ENCODE assay signal across 12 cellular contexts in genomic region chr7:47470567-47471357, GRCh38.
DNase-seq lines count a peak whose midpoint lies in the region; ATAC-seq, FAIRE-seq and TF ChIP-seq lines count a peak whose summit lies in the region.
"Had no signal": no experiment of that assay in that cellular context is flagged by ENCODE, and none has a peak within 500 bp of the region (broad histone marks: within the 10 kb centered on the region; RNA-seq: fewer than 3 reads in every experiment).

No MANE protein-coding gene starts in this region.

- ATAC-seq in HepG2 (peak; percentile 82), HG03354 (IDR thresholded peaks at IDR 0.05; ENCODE audit: poor library complexity, severe bottlenecking, unreplicated experiment) (no peak)
- no peak for ATAC-seq in activated T-cell treated with anti-CD3 and anti-CD28 coated beads, Interleukin-2, amount 50 U/mL, for 72 hours (replicated peaks in 1 of 2)

- H3K9me3 ChIP-seq in HepG2 (ENCODE audit: low read length), result no peaks in the 10 kb centered on the region
- H3K9me3 ChIP-seq in transverse colon, result no peaks in the 10 kb centered on the region

- H3K4me1 Mint-ChIP-seq in activated T-cell treated with anti-CD3 and anti-CD28 coated beads, Interleukin-2, amount 50 U/mL, for 72 hours (ENCODE audit: low read depth), result no peaks in the 10 kb centered on the region

- CTCF ChIA-PET in HepG2 (lab: Yijun Ruan, JAX; ENCODE audit: low intra/inter-chr PET ratio, low total read pairs), result no interaction called here

- no peaks in the 10 kb centered on the region for H3K9me3 Mint-ChIP-seq in activated T-cell treated with anti-CD3 and anti-CD28 coated beads, Interleukin-2, amount 50 U/mL, for 72 hours

- H4K20me1 ChIP-seq in HepG2 (ENCODE audit: insufficient read depth, low read length), result peaks cover 7% of the 10 kb centered on the region

- H3K9ac ChIP-seq in HepG2 (ENCODE audit: insufficient read depth, low read depth, low read length), result peak overlapping the region; percentile 55

- TF ChIP-seq EP300 in HepG2 (IDR thresholded peaks at IDR 0.05; ENCODE audit: low read depth in 2 of 2, low read length in 2 of 2) (peak; percentile 37 to 72; a peak in 3 of 4 replicates), HepG2 (CRISPR knock-in tag; IDR thresholded peaks at IDR 0.05; ENCODE audit: borderline replicate concordance) (peak; percentile 87), transverse colon (IDR thresholded peaks at IDR 0.05; ENCODE audit: low read depth) (no peak)

- H3K4me3 Mint-ChIP-seq in activated T-cell treated with anti-CD3 and anti-CD28 coated beads, Interleukin-2, amount 50 U/mL, for 72 hours, result no peak overlapping the region

- no peaks in the 10 kb centered on the region for H3K36me3 Mint-ChIP-seq in activated T-cell treated with anti-CD3 and anti-CD28 coated beads, Interleukin-2, amount 50 U/mL, for 72 hours (ENCODE audit: insufficient read depth in 2 of 2)

- in situ Hi-C loops in HepG2 (cut with HindIII; ENCODE audit: extremely low pct_ligation_motif_present, low pct_unique_long_range_greater_than_20kb), result no loop called here
- in situ Hi-C loops in transverse colon (cut with MboI; ENCODE audit: low pct_ligation_motif_present in 1 of 4, low pct_unique_long_range_greater_than_20kb in 1 of 4, low sequenced_read_pairs in 3 of 4), result loop anchor here in 1 of 4 donors (25.0 kb wide), 1 partner anchor 117 kb away; the partner anchor contains the start of gene TNS3

- H3K4me1 ChIP-seq in HepG2 (ENCODE audit: insufficient read depth, low read length) (peaks cover 98% of the 10 kb centered on the region), transverse colon (peaks cover 12 to 58% (median 31%) of the 10 kb centered on the region in 4 donors)

- intact Hi-C loops in HepG2 (cut with micrococcal nuclease; ENCODE audit: unreplicated experiment) (loop anchor here (1.0 to 10.0 kb wide), 5 partner anchors 25 to 314 kb away; no protein-coding TSS in a partner anchor), transverse colon (cut with DNase I; ENCODE audit: low total_unique reads) (no loop called here)

- DNase-seq in NCI-H1092 (lab: John Stamatoyannopoulos, UW) (peak; percentile 79), SHP77 (lab: John Stamatoyannopoulos, UW) (peak; percentile 30 to 69), HepG2 (ENCODE audit: low spot score) (peak; percentile 95), transverse colon (peak; percentile 56), NCI-H1694 (lab: John Stamatoyannopoulos, UW) (no peak), DMS 273 (lab: John Stamatoyannopoulos, UW; ENCODE audit: unreplicated experiment) (no peak)
- no peak for DNase-seq in activated T-cell treated with anti-CD3 and anti-CD28 coated beads, Interleukin-2, amount 50 U/mL, for 72 hours
- DNase-seq: activated T-cell treated with anti-CD3 and anti-CD28 coated beads for 4 hours; stimulated activated naive CD4-positive, alpha-beta T cell treated with Interleukin-2 at 50 U/mL for 16 hours had no signal

- H3K4me3 ChIP-seq in HepG2 (replicated peaks in 1 of 3; ENCODE audit: insufficient read depth in 1 of 3, low read depth in 2 of 3, low read length in 3 of 3) (peak overlapping the region; percentile 42 to 75 (median 51)), transverse colon (no peak overlapping the region)

- H3K36me3 ChIP-seq in HepG2 (replicated peaks in 1 of 2; ENCODE audit: control insufficient read depth in 1 of 2, insufficient read depth in 2 of 2, low read length in 2 of 2) (peaks cover 4 to 21% of the 10 kb centered on the region in 2 experiments; a peak in 3 of 5 replicates), transverse colon (no peaks in the 10 kb centered on the region)

- H3K4me2 ChIP-seq in HepG2 (ENCODE audit: low read depth, low read length), result peak overlapping the region; percentile 96

- POLR2A ChIA-PET in HepG2 (lab: Yijun Ruan, JAX), result interaction anchor here (0.8 to 2.1 kb wide), 21 partner anchors 10 to 1582 kb away, joined by 3 to 21 read pairs (median 4); no protein-coding TSS in a partner anchor

- FAIRE-seq in HepG2 (lab: Jason Lieb, UNC), result peak; percentile 98
- FAIRE-seq: colon, GM19239 had no signal

- TF ChIP-seq RAD21 in HepG2 (CRISPR knock-in tag; IDR thresholded peaks at IDR 0.05), result peak; percentile 17; the same call in 1 of the 2 replicates

- WGBS in HepG2 (ENCODE audit: low lambda C conversion rate), result 1% methylated on average over 12 of the region's 13 CpGs
- 46 to 62% methylated on average over 3 to 13 of the region's 13 CpGs for WGBS in transverse colon (ENCODE audit: low coverage in 1 of 2), 2 donors

- TSS peak; percentile 73 for BruUV-seq in HepG2 (replicated peaks; lab: Mats Ljungman, UMichigan)

- H3K27ac ChIP-seq in HepG2 (ENCODE audit: extremely low read length, insufficient read depth, low read length) (peak overlapping the region; percentile 82), transverse colon (peak overlapping the region; percentile 63 to 79 (median 70))

- no peak; a peak in 1 of 4 replicates for TF ChIP-seq POLR2A in HepG2 (IDR thresholded peaks at IDR 0.05; ENCODE audit: insufficient read depth in 1 of 2, low read depth in 2 of 2, low read length in 2 of 2)
- TF ChIP-seq POLR2A in transverse colon (IDR thresholded peaks at IDR 0.05), result no peak

- no peaks in the 10 kb centered on the region for H3K27me3 Mint-ChIP-seq in activated T-cell treated with anti-CD3 and anti-CD28 coated beads, Interleukin-2, amount 50 U/mL, for 72 hours (ENCODE audit: low read depth)

- no peak overlapping the region for H3K27ac Mint-ChIP-seq in activated T-cell treated with anti-CD3 and anti-CD28 coated beads, Interleukin-2, amount 50 U/mL, for 72 hours

- H3K27me3 ChIP-seq in HepG2 (ENCODE audit: control insufficient read depth in 1 of 2, insufficient read depth in 2 of 2, low read length in 2 of 2), result no peaks in the 10 kb centered on the region
- no peaks in the 10 kb centered on the region for H3K27me3 ChIP-seq in transverse colon

- H3K79me2 ChIP-seq in HepG2 (ENCODE audit: insufficient read depth, low read length), result peaks cover 75% of the 10 kb centered on the region

- TF ChIP-seq CTCF in HepG2 (CRISPR knock-in tag; IDR thresholded peaks at IDR 0.05) (no peak), transverse colon (IDR thresholded peaks at IDR 0.05) (no peak)

- no peak overlapping the region for H2AFZ ChIP-seq in HepG2 (ENCODE audit: low read length)

TF ChIP-seq in HepG2, 621 proteins besides CTCF, POLR2A, EP300 and RAD21 (continues in another document):
- TF ChIP-seq NBN (conservative IDR thresholded peaks at IDR 0.05), result no peak
- 0 out of 2 replicates have a peak, but pooled peaks have one; percentile 26 for TF ChIP-seq ZNF782 (CRISPR knock-in tag; IDR thresholded peaks at IDR 0.05; ENCODE audit: borderline replicate concordance)
- TF ChIP-seq ZNF740 (CRISPR knock-in tag; IDR thresholded peaks at IDR 0.05), result peak; percentile 65; the same call in 1 of the 2 replicates
- TF ChIP-seq ZNF761 (CRISPR knock-in tag; conservative IDR thresholded peaks at IDR 0.05), result peak; percentile 57; the same call in 1 of the 2 replicates
- no peak for TF ChIP-seq HHEX (CRISPR knock-in tag; IDR thresholded peaks at IDR 0.05)
- TF ChIP-seq KLF16 (CRISPR knock-in tag; IDR thresholded peaks at IDR 0.05), result peak in 1 of 2 experiments; percentile 73; a peak in 2 of 4 replicates
- TF ChIP-seq ZSCAN9 (CRISPR knock-in tag; IDR thresholded peaks at IDR 0.05; ENCODE audit: borderline replicate concordance), result peak; percentile 83; the same call in 1 of the 2 replicates
- TF ChIP-seq ZNF329 (CRISPR knock-in tag; IDR thresholded peaks at IDR 0.05; ENCODE audit: low read depth), result no peak
- TF ChIP-seq STAG1 (CRISPR knock-in tag; IDR thresholded peaks at IDR 0.05), result peak; percentile 8
- peak; percentile 60 for TF ChIP-seq SP5 (CRISPR knock-in tag; IDR thresholded peaks at IDR 0.05; ENCODE audit: borderline replicate concordance, low read depth)
- peak; percentile 82 for TF ChIP-seq TEAD3 (CRISPR knock-in tag; optimal IDR thresholded peaks at IDR 0.05; ENCODE audit: borderline replicate concordance)
- TF ChIP-seq ZNF772 (CRISPR knock-in tag; IDR thresholded peaks at IDR 0.05), result peak; percentile 24; the same call in 1 of the 2 replicates
- TF ChIP-seq ZNF550 (CRISPR knock-in tag; IDR thresholded peaks at IDR 0.05; ENCODE audit: borderline replicate concordance), result no peak
- no peak for TF ChIP-seq SP1 (IDR thresholded peaks at IDR 0.05)
- peak; percentile 11; the same call in 1 of the 2 replicates for TF ChIP-seq SP1 (CRISPR knock-in tag; IDR thresholded peaks at IDR 0.05)
- 0 out of 2 replicates have a peak, but pooled peaks have one; percentile 37 for TF ChIP-seq SMAD1 (CRISPR knock-in tag; IDR thresholded peaks at IDR 0.05; ENCODE audit: borderline replicate concordance, low read depth)
- TF ChIP-seq ZUFSP (CRISPR knock-in tag; IDR thresholded peaks at IDR 0.05; ENCODE audit: borderline replicate concordance), result no peak
- no peak for TF ChIP-seq PLRG1 (conservative IDR thresholded peaks at IDR 0.05)
- peak; percentile 66 for TF ChIP-seq FOXO1 (CRISPR knock-in tag; IDR thresholded peaks at IDR 0.05)
- peak; percentile 65 for TF ChIP-seq SOX13 (IDR thresholded peaks at IDR 0.05)
- TF ChIP-seq SOX13 (CRISPR knock-in tag; conservative IDR thresholded peaks at IDR 0.05 in 1 of 2, IDR thresholded peaks at IDR 0.05 in 1 of 2), result peak in 1 of 2 experiments; percentile 93; a peak in 2 of 4 replicates
- TF ChIP-seq XRCC5 (optimal IDR thresholded peaks at IDR 0.05; ENCODE audit: low read length), result peak; percentile 42
- peak; percentile 99 for TF ChIP-seq ZEB1 (IDR thresholded peaks at IDR 0.05; ENCODE audit: insufficient replicate concordance, low read depth)
- peak in 1 of 2 experiments; percentile 19; a peak in 1 of 4 replicates for TF ChIP-seq NR2F1 (CRISPR knock-in tag; IDR thresholded peaks at IDR 0.05)
- TF ChIP-seq TGIF2 (CRISPR knock-in tag; IDR thresholded peaks at IDR 0.05), result peak; percentile 14

Comparison
In these comparisons a context has a peak if more than half of its experiments do, and no peak if none do; other contexts are left out.
1. DNase-seq: peak in NCI-H1092 (single experiment), SHP77 (2 of 2), HepG2 (single experiment) and transverse colon (single experiment); none in NCI-H1694 (single experiment), DMS 273 (single experiment) and activated T-cell treated with anti-CD3 and anti-CD28 coated beads, Interleukin-2, amount 50 U/mL, for 72 hours (0 of 2).
2. H3K4me3 ChIP-seq: peak in HepG2 (3 of 3); none in transverse colon (0 of 4).